In the genomic region with DNA sequence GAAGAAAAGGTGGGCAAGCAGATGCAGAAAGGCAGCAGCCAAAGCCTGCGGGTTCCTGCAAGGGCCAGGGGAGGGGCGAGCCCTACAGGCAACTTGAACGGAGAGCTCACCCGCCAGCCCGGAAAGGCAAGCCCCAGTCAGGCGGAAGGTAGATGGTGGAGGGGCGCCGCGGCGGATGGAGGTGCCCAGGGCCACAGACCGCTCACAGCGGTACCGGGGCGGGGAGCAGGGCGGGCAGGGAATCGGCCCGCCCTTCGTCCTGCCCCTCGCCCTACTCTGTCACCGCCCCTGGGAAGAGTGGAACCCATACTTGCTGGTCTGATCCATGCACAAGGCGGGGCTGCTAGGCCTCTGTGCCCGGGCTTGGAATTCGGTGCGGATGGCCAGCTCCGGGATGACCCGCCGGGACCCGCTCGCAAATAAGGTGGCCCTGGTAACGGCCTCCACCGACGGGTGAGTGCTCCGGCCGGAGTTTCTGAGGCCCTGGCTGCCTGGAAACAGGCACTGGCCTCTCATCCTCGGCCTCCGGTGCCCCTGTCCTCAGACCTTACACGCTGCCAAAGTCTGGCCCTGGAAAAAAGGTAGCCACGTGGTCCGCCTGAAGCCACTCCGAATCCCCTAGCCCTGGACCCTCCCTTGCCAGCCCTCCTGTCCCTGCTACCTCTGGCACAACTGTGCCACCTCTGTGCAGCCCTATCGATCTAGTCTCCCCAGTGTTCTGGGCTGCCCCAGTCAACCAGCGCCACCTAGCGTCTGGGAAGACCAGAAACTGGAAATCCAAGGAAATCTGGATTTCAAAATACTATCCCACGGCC, we compare ENCODE assay signal across 1 cellular context.
TF ChIP-seq lines count a peak whose summit lies in the region.

A gene (plus strand): TSS at position 307 of the 815 bp plus-strand sequence. CDS start 19 bp downstream, at position 326.

TF ChIP-seq in HepG2, 621 proteins besides CTCF, POLR2A, EP300 and RAD21 (continued from another document and continues in another):
- TF ChIP-seq ZNF569 (CRISPR knock-in tag; IDR thresholded peaks at IDR 0.05; ENCODE audit: borderline replicate concordance), result 0 out of 2 replicates have a peak, but pooled peaks have one; percentile 95
- peak; percentile 92; the same call in 1 of the 2 replicates for TF ChIP-seq FIP1L1 (IDR thresholded peaks at IDR 0.05; ENCODE audit: borderline replicate concordance, insufficient read depth, low read depth, low read length)
- TF ChIP-seq, protein P1, sequence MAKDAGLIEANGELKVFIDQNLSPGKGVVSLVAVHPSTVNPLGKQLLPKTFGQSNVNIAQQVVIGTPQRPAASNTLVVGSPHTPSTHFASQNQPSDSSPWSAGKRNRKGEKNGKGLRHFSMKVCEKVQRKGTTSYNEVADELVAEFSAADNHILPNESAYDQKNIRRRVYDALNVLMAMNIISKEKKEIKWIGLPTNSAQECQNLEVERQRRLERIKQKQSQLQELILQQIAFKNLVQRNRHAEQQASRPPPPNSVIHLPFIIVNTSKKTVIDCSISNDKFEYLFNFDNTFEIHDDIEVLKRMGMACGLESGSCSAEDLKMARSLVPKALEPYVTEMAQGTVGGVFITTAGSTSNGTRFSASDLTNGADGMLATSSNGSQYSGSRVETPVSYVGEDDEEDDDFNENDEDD (CRISPR knock-in tag; IDR thresholded peaks at IDR 0.05; ENCODE audit: borderline replicate concordance), result peak; percentile 51
- TF ChIP-seq, protein P2, sequence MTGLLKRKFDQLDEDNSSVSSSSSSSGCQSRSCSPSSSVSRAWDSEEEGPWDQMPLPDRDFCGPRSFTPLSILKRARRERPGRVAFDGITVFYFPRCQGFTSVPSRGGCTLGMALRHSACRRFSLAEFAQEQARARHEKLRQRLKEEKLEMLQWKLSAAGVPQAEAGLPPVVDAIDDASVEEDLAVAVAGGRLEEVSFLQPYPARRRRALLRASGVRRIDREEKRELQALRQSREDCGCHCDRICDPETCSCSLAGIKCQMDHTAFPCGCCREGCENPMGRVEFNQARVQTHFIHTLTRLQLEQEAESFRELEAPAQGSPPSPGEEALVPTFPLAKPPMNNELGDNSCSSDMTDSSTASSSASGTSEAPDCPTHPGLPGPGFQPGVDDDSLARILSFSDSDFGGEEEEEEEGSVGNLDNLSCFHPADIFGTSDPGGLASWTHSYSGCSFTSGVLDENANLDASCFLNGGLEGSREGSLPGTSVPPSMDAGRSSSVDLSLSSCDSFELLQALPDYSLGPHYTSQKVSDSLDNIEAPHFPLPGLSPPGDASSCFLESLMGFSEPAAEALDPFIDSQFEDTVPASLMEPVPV (CRISPR knock-in tag; IDR thresholded peaks at IDR 0.05), result peak; percentile 93; the same call in 1 of the 2 replicates
- peak; percentile 98; the same call in 1 of the 2 replicates for TF ChIP-seq ZNF20 (CRISPR knock-in tag; IDR thresholded peaks at IDR 0.05)
- peak; percentile 100 for TF ChIP-seq ZFX (CRISPR knock-in tag; IDR thresholded peaks at IDR 0.05; ENCODE audit: low read depth)
- TF ChIP-seq PCBP1 (IDR thresholded peaks at IDR 0.05; ENCODE audit: borderline replicate concordance, low read depth, low read length), result peak; percentile 96; the same call in 1 of the 2 replicates
- TF ChIP-seq, protein P3, sequence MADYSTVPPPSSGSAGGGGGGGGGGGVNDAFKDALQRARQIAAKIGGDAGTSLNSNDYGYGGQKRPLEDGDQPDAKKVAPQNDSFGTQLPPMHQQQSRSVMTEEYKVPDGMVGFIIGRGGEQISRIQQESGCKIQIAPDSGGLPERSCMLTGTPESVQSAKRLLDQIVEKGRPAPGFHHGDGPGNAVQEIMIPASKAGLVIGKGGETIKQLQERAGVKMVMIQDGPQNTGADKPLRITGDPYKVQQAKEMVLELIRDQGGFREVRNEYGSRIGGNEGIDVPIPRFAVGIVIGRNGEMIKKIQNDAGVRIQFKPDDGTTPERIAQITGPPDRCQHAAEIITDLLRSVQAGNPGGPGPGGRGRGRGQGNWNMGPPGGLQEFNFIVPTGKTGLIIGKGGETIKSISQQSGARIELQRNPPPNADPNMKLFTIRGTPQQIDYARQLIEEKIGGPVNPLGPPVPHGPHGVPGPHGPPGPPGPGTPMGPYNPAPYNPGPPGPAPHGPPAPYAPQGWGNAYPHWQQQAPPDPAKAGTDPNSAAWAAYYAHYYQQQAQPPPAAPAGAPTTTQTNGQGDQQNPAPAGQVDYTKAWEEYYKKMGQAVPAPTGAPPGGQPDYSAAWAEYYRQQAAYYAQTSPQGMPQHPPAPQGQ (CRISPR knock-in tag; IDR thresholded peaks at IDR 0.05; ENCODE audit: borderline replicate concordance), result peak; percentile 99; the same call in 1 of the 2 replicates
- no peak for TF ChIP-seq FOSL1 (CRISPR knock-in tag; IDR thresholded peaks at IDR 0.05; ENCODE audit: borderline replicate concordance)
- no peak for TF ChIP-seq MBNL3 (CRISPR knock-in tag; conservative IDR thresholded peaks at IDR 0.05)
- peak; percentile 86; the same call in 1 of the 2 replicates for TF ChIP-seq TP53 (CRISPR knock-in tag; conservative IDR thresholded peaks at IDR 0.05)
- peak; percentile 29; the same call in 1 of the 2 replicates for TF ChIP-seq RFX3 (CRISPR knock-in tag; IDR thresholded peaks at IDR 0.05)
- peak; percentile 98 for TF ChIP-seq ZNF552 (CRISPR knock-in tag; IDR thresholded peaks at IDR 0.05; ENCODE audit: borderline replicate concordance)
- TF ChIP-seq, protein P4, sequence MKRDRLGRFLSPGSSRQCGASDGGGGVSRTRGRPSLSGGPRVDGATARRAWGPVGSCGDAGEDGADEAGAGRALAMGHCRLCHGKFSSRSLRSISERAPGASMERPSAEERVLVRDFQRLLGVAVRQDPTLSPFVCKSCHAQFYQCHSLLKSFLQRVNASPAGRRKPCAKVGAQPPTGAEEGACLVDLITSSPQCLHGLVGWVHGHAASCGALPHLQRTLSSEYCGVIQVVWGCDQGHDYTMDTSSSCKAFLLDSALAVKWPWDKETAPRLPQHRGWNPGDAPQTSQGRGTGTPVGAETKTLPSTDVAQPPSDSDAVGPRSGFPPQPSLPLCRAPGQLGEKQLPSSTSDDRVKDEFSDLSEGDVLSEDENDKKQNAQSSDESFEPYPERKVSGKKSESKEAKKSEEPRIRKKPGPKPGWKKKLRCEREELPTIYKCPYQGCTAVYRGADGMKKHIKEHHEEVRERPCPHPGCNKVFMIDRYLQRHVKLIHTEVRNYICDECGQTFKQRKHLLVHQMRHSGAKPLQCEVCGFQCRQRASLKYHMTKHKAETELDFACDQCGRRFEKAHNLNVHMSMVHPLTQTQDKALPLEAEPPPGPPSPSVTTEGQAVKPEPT (CRISPR knock-in tag; IDR thresholded peaks at IDR 0.05; ENCODE audit: low read depth), result peak; percentile 80; the same call in 1 of the 2 replicates
- no peak for TF ChIP-seq ZNF530 (CRISPR knock-in tag; IDR thresholded peaks at IDR 0.05; ENCODE audit: low read depth)
- TF ChIP-seq, protein P5, sequence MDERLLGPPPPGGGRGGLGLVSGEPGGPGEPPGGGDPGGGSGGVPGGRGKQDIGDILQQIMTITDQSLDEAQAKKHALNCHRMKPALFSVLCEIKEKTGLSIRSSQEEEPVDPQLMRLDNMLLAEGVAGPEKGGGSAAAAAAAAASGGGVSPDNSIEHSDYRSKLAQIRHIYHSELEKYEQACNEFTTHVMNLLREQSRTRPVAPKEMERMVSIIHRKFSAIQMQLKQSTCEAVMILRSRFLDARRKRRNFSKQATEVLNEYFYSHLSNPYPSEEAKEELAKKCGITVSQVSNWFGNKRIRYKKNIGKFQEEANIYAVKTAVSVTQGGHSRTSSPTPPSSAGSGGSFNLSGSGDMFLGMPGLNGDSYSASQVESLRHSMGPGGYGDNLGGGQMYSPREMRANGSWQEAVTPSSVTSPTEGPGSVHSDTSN (CRISPR knock-in tag; IDR thresholded peaks at IDR 0.05), result 0 out of 2 replicates have a peak, but pooled peaks have one; percentile 31
- TF ChIP-seq DPF2 (CRISPR knock-in tag; IDR thresholded peaks at IDR 0.05; ENCODE audit: borderline replicate concordance, low read depth), result 0 out of 2 replicates have a peak, but pooled peaks have one; percentile 30
- TF ChIP-seq, protein P6, sequence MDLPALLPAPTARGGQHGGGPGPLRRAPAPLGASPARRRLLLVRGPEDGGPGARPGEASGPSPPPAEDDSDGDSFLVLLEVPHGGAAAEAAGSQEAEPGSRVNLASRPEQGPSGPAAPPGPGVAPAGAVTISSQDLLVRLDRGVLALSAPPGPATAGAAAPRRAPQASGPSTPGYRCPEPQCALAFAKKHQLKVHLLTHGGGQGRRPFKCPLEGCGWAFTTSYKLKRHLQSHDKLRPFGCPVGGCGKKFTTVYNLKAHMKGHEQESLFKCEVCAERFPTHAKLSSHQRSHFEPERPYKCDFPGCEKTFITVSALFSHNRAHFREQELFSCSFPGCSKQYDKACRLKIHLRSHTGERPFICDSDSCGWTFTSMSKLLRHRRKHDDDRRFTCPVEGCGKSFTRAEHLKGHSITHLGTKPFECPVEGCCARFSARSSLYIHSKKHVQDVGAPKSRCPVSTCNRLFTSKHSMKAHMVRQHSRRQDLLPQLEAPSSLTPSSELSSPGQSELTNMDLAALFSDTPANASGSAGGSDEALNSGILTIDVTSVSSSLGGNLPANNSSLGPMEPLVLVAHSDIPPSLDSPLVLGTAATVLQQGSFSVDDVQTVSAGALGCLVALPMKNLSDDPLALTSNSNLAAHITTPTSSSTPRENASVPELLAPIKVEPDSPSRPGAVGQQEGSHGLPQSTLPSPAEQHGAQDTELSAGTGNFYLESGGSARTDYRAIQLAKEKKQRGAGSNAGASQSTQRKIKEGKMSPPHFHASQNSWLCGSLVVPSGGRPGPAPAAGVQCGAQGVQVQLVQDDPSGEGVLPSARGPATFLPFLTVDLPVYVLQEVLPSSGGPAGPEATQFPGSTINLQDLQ (CRISPR knock-in tag; IDR thresholded peaks at IDR 0.05), result peak; percentile 98
- TF ChIP-seq THYN1 (CRISPR knock-in tag; IDR thresholded peaks at IDR 0.05; ENCODE audit: borderline replicate concordance, low read depth), result no peak
- TF ChIP-seq ZNF317 (CRISPR knock-in tag; IDR thresholded peaks at IDR 0.05), result peak; percentile 94
- no peak for TF ChIP-seq ZNF12 (CRISPR knock-in tag; IDR thresholded peaks at IDR 0.05)
- 0 out of 2 replicates have a peak, but pooled peaks have one; percentile 31 for TF ChIP-seq ZNF589 (CRISPR knock-in tag; conservative IDR thresholded peaks at IDR 0.05)
- peak; percentile 27 for TF ChIP-seq CCDC6 (CRISPR knock-in tag; IDR thresholded peaks at IDR 0.05)
- peak; percentile 87 for TF ChIP-seq SMC3 (IDR thresholded peaks at IDR 0.05; ENCODE audit: low read length)
- TF ChIP-seq ZFP90 (CRISPR knock-in tag; IDR thresholded peaks at IDR 0.05; ENCODE audit: borderline replicate concordance), result peak; percentile 99
- no peak for TF ChIP-seq SIX1 (CRISPR knock-in tag; IDR thresholded peaks at IDR 0.05; ENCODE audit: borderline replicate concordance)
- TF ChIP-seq SATB2 (CRISPR knock-in tag; IDR thresholded peaks at IDR 0.05), result peak; percentile 73; the same call in 1 of the 2 replicates
- TF ChIP-seq, protein P7, sequence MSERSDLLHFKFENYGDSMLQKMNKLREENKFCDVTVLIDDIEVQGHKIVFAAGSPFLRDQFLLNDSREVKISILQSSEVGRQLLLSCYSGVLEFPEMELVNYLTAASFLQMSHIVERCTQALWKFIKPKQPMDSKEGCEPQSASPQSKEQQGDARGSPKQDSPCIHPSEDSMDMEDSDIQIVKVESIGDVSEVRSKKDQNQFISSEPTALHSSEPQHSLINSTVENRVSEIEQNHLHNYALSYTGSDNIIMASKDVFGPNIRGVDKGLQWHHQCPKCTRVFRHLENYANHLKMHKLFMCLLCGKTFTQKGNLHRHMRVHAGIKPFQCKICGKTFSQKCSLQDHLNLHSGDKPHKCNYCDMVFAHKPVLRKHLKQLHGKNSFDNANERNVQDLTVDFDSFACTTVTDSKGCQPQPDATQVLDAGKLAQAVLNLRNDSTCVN (CRISPR knock-in tag; IDR thresholded peaks at IDR 0.05; ENCODE audit: borderline replicate concordance), result peak; percentile 90
- TF ChIP-seq SRSF4 (IDR thresholded peaks at IDR 0.05; ENCODE audit: low read depth, low read length, poor library complexity, severe bottlenecking), result no peak
- no peak for TF ChIP-seq ARNT (IDR thresholded peaks at IDR 0.05)
- TF ChIP-seq ZNF790 (CRISPR knock-in tag; IDR thresholded peaks at IDR 0.05; ENCODE audit: borderline replicate concordance), result peak; percentile 96
- TF ChIP-seq, protein P8, sequence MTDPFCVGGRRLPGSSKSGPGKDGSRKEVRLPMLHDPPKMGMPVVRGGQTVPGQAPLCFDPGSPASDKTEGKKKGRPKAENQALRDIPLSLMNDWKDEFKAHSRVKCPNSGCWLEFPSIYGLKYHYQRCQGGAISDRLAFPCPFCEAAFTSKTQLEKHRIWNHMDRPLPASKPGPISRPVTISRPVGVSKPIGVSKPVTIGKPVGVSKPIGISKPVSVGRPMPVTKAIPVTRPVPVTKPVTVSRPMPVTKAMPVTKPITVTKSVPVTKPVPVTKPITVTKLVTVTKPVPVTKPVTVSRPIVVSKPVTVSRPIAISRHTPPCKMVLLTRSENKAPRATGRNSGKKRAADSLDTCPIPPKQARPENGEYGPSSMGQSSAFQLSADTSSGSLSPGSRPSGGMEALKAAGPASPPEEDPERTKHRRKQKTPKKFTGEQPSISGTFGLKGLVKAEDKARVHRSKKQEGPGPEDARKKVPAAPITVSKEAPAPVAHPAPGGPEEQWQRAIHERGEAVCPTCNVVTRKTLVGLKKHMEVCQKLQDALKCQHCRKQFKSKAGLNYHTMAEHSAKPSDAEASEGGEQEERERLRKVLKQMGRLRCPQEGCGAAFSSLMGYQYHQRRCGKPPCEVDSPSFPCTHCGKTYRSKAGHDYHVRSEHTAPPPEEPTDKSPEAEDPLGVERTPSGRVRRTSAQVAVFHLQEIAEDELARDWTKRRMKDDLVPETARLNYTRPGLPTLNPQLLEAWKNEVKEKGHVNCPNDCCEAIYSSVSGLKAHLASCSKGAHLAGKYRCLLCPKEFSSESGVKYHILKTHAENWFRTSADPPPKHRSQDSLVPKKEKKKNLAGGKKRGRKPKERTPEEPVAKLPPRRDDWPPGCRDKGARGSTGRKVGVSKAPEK (CRISPR knock-in tag; IDR thresholded peaks at IDR 0.05; ENCODE audit: borderline replicate concordance), result no peak
- TF ChIP-seq ZNF496 (CRISPR knock-in tag; IDR thresholded peaks at IDR 0.05; ENCODE audit: insufficient replicate concordance), result no peak
- peak; percentile 83; the same call in 1 of the 2 replicates for TF ChIP-seq GATA4 (IDR thresholded peaks at IDR 0.05; ENCODE audit: borderline replicate concordance, low read depth)
- TF ChIP-seq SP140L (CRISPR knock-in tag; IDR thresholded peaks at IDR 0.05; ENCODE audit: borderline replicate concordance), result 0 out of 2 replicates have a peak, but pooled peaks have one; percentile 83
- TF ChIP-seq NKX3-1 (CRISPR knock-in tag; IDR thresholded peaks at IDR 0.05), result peak; percentile 97
